Comparison of ENCODE assay signal across 14 cellular contexts in the genomic region with DNA sequence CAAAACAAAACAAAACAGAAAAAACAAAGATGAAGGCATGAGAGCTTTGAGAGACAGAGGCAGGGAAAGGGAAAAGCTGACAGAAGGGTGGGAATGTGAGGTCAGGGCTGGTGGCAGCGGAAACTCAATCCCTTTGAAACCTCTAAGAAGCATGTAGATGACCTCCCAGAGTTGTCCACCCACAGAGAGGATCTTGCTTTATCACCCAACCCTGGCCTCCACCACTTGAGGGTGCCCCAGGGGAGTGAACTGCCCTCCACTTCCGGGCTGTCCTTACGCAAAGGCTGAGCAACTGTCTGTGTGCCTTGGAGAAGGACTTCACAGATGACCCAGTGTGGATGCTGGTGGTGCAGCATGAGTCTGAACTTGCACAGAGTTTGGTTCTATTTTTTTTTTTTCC. TPM values are rescaled to one million over a fixed set of nuclear protein-coding genes. Genes with fewer than 3 reads are reported as not detected.
DNase-seq lines count a peak whose midpoint lies in the region; ATAC-seq and TF ChIP-seq lines count a peak whose summit lies in the region.
"Had no signal": no experiment of that assay in that cellular context is flagged by ENCODE, and none has a peak within 500 bp of the region (broad histone marks: within the 10 kb centered on the region; RNA-seq: fewer than 3 reads in every experiment).

No MANE protein-coding gene starts in this region.

- intact Hi-C loops in activated CD4-positive, alpha-beta T cell treated with anti-CD3 and anti-CD28 coated beads, Interleukin-2, amount 10 ng/mL, durations not matched to agents 24 days and 14 days (cut with micrococcal nuclease): loop anchor here (2.0 kb wide), 1 partner anchor 27 kb away; a partner anchor contains a TSS
- intact Hi-C loops in Right ventricle myocardium inferior (cut with DNase I): no loop called here

- no peak for DNase-seq in activated CD4-positive, alpha-beta T cell treated with anti-CD3 and anti-CD28 coated beads, Interleukin-2, amount 10 ng/mL, durations not matched to agents 24 days and 14 days
- no peak for DNase-seq in activated CD4-positive, alpha-beta T cell treated with anti-CD3 and anti-CD28 coated beads for 48 hours
- DNase-seq in SK-MEL-5 (ENCODE audit: low read depth, low spot score) (peak; percentile 22), omental fat pad (ENCODE audit: low spot score) (no peak), dermis blood vessel endothelial cell (no peak), Right ventricle myocardium inferior (ENCODE audit: missing footprints) (no peak)
- no peak for DNase-seq in central memory CD8-positive, alpha-beta T cell (ENCODE audit: low spot score in 2 of 2)
- DNase-seq: activated naive CD4-positive, alpha-beta T cell; body of pancreas; NCI-H1694 treated with DMSO at 0.1 percent for 48 hours; WERI-Rb-1 had no signal

- H3K27me3 Mint-ChIP-seq in activated CD4-positive, alpha-beta T cell treated with anti-CD3 and anti-CD28 coated beads, Interleukin-2, amount 10 ng/mL, durations not matched to agents 24 days and 14 days: peaks cover 5% of the 10 kb centered on the region
- H3K27me3 Mint-ChIP-seq in central memory CD8-positive, alpha-beta T cell: no peaks in the 10 kb centered on the region
- H3K27me3 Mint-ChIP-seq in stimulated activated memory B cell treated with anti-CD40 and anti-IgM and Interleukin-4, amounts not matched to agents 10 μg/mL and 1 μg/mL and 100 μg/mL, for 72 hours: no peaks in the 10 kb centered on the region

- H3K9me3 Mint-ChIP-seq in activated CD4-positive, alpha-beta T cell treated with anti-CD3 and anti-CD28 coated beads, Interleukin-2, amount 10 ng/mL, durations not matched to agents 24 days and 14 days: no peaks in the 10 kb centered on the region
- H3K9me3 Mint-ChIP-seq in central memory CD8-positive, alpha-beta T cell: no peaks in the 10 kb centered on the region
- H3K9me3 Mint-ChIP-seq in stimulated activated memory B cell treated with anti-CD40 and anti-IgM and Interleukin-4, amounts not matched to agents 10 μg/mL and 1 μg/mL and 100 μg/mL, for 72 hours: peaks cover 3% of the 10 kb centered on the region
- H3K9me3 Mint-ChIP-seq: nephron had no signal

- ATAC-seq in central memory CD8-positive, alpha-beta T cell (replicated peaks; ENCODE audit: extremely low read depth, poor library complexity, severe bottlenecking): no peak
- ATAC-seq in stimulated activated memory B cell treated with anti-CD40 and anti-IgM and Interleukin-4, amounts not matched to agents 10 μg/mL and 1 μg/mL and 100 μg/mL, for 72 hours: peak; percentile 43
- ATAC-seq in omental fat pad (ENCODE audit: low FRiP score): no peak
- no peak for ATAC-seq in Right ventricle myocardium inferior
- ATAC-seq: body of pancreas had no signal

- peak overlapping the region; percentile 58 for H3K27ac Mint-ChIP-seq in activated CD4-positive, alpha-beta T cell treated with anti-CD3 and anti-CD28 coated beads, Interleukin-2, amount 10 ng/mL, durations not matched to agents 24 days and 14 days
- H3K27ac Mint-ChIP-seq in central memory CD8-positive, alpha-beta T cell (ENCODE audit: low read depth): peak overlapping the region; percentile 64
- peak overlapping the region; percentile 88 for H3K27ac Mint-ChIP-seq in stimulated activated memory B cell treated with anti-CD40 and anti-IgM and Interleukin-4, amounts not matched to agents 10 μg/mL and 1 μg/mL and 100 μg/mL, for 72 hours
- H3K27ac Mint-ChIP-seq: dendritic cell treated with granulocyte-macrophage colony-stimulating factor and Interleukin-4, amounts not matched to agents 40 ng/mL and 50 ng/mL, for 4 days; nephron had no signal

- in situ Hi-C loops in SK-MEL-5 (cut with HindIII; ENCODE audit: low pct_unique_long_range_greater_than_20kb, low sequenced_read_pairs): no loop called here

- TF ChIP-seq CTCF in omental fat pad (IDR thresholded peaks at IDR 0.05): no peak

- peaks cover 41% of the 10 kb centered on the region for H3K4me1 Mint-ChIP-seq in activated CD4-positive, alpha-beta T cell treated with anti-CD3 and anti-CD28 coated beads, Interleukin-2, amount 10 ng/mL, durations not matched to agents 24 days and 14 days
- H3K4me1 Mint-ChIP-seq in central memory CD8-positive, alpha-beta T cell: peaks cover 30% of the 10 kb centered on the region
- H3K4me1 Mint-ChIP-seq in stimulated activated memory B cell treated with anti-CD40 and anti-IgM and Interleukin-4, amounts not matched to agents 10 μg/mL and 1 μg/mL and 100 μg/mL, for 72 hours: peaks cover 27% of the 10 kb centered on the region
- H3K4me1 Mint-ChIP-seq: nephron had no signal

- no peak overlapping the region for H3K4me3 Mint-ChIP-seq in activated CD4-positive, alpha-beta T cell treated with anti-CD3 and anti-CD28 coated beads, Interleukin-2, amount 10 ng/mL, durations not matched to agents 24 days and 14 days
- no peak overlapping the region for H3K4me3 Mint-ChIP-seq in central memory CD8-positive, alpha-beta T cell
- H3K4me3 Mint-ChIP-seq in stimulated activated memory B cell treated with anti-CD40 and anti-IgM and Interleukin-4, amounts not matched to agents 10 μg/mL and 1 μg/mL and 100 μg/mL, for 72 hours: no peak overlapping the region
- H3K4me3 Mint-ChIP-seq: dendritic cell treated with granulocyte-macrophage colony-stimulating factor and Interleukin-4, amounts not matched to agents 40 ng/mL and 50 ng/mL, for 4 days; nephron had no signal

- no peaks in the 10 kb centered on the region for H3K36me3 Mint-ChIP-seq in activated CD4-positive, alpha-beta T cell treated with anti-CD3 and anti-CD28 coated beads, Interleukin-2, amount 10 ng/mL, durations not matched to agents 24 days and 14 days (ENCODE audit: low read depth)
- peaks cover 5% of the 10 kb centered on the region for H3K36me3 Mint-ChIP-seq in central memory CD8-positive, alpha-beta T cell (ENCODE audit: insufficient read depth)
- no peaks in the 10 kb centered on the region for H3K36me3 Mint-ChIP-seq in stimulated activated memory B cell treated with anti-CD40 and anti-IgM and Interleukin-4, amounts not matched to agents 10 μg/mL and 1 μg/mL and 100 μg/mL, for 72 hours

RNA-seq across cellular contexts. Expression of a gene that starts 26.7 kb away (rescaled TPM):
- 42.2 and 44.3 TPM in 2 replicates for total RNA-seq in activated CD4-positive, alpha-beta T cell treated with anti-CD3 and anti-CD28 coated beads, Interleukin-2, amount 10 ng/mL, durations not matched to agents 24 days and 14 days
- 21.4 and 23.1 TPM in 2 replicates for total RNA-seq in SK-MEL-5 (2014; rRNA removed; shearing (Covaris generic))
- polyA plus RNA-seq in SK-MEL-5 (2015; cell fraction: cytosol; rRNA removed): 20.7 and 30.7 TPM in 2 replicates
- polyA plus RNA-seq in SK-MEL-5 (2015; cell fraction: nucleus; rRNA removed): 4.5 and 6.9 TPM in 2 replicates
- 10 to 100 TPM; 11.3 to 17.4 (median 14.0) TPM for total RNA-seq in omental fat pad
- 16.2 and 20.3 TPM in 2 replicates for total RNA-seq in dermis blood vessel endothelial cell
- total RNA-seq in Right ventricle myocardium inferior: 29.2 TPM
